In the genomic region with DNA sequence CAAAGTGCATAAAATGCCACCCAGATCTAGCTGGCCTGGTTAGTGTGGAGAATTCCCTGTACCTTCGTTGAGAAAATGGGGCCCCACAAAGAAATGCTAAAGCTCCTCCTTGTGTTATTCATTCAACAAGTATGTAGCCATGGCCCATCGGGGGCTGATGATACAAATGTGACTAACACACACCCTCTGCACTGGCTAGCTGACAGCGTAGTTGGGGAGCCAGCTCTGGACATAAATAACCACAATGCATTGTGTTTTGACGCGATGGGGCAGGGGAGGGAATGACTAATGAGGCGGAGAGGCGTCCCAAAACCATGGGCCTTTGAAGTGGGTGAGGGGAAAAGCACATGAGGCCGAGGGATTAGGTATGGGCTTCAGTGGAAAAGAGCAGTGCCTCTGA, we compare ENCODE assay signal across 14 cellular contexts. TPM values are rescaled to one million over a fixed set of nuclear protein-coding genes. Genes with fewer than 3 reads are reported as not detected.
DNase-seq lines count a peak whose midpoint lies in the region; ATAC-seq lines count a peak whose summit lies in the region.
"Had no signal": no experiment of that assay in that cellular context is flagged by ENCODE, and none has a peak within 500 bp of the region (broad histone marks: within the 10 kb centered on the region; RNA-seq: fewer than 3 reads in every experiment).

No MANE protein-coding gene starts in this region.

- H3K27ac ChIP-seq in right cardiac atrium (ENCODE audit: low read length), result no peak overlapping the region
- H3K27ac ChIP-seq: body of pancreas, psoas muscle, upper lobe of left lung had no signal

- DNase-seq in ELR (ENCODE audit: low read depth) (peak; percentile 96), RKO (ENCODE audit: low spot score) (peak; percentile 91), dermis blood vessel endothelial cell (peak; percentile 35), myocyte (ENCODE audit: low read depth) (peak; percentile 93), ureter (ENCODE audit: low spot score) (no peak), right cardiac atrium (no peak), DMS 273 (lab: John Stamatoyannopoulos, UW; ENCODE audit: unreplicated experiment) (no peak)
- no peak for DNase-seq in activated CD4-positive, alpha-beta T cell treated with anti-CD3 and anti-CD28 coated beads for 4 hours
- DNase-seq: activated CD8-positive, alpha-beta memory T cell treated with anti-CD3 and anti-CD28 coated beads, Interleukin-2, amount 50 U/mL, for 4 hours; DMS 273 treated with DMSO at 0.1 percent for 48 hours; NCI-H2029; upper lobe of left lung had no signal

- no peaks in the 10 kb centered on the region for H3K27me3 ChIP-seq in right cardiac atrium (ENCODE audit: control insufficient read depth, insufficient read depth)
- H3K27me3 ChIP-seq: body of pancreas, upper lobe of left lung had no signal

- no peaks in the 10 kb centered on the region for H3K4me1 ChIP-seq in right cardiac atrium (ENCODE audit: control insufficient read depth, insufficient read depth, low read length)
- H3K4me1 ChIP-seq: psoas muscle had no signal

- WGBS in right cardiac atrium, result 73% methylated on average over 8 of the region's 8 CpGs

- intact Hi-C loops in right cardiac atrium (cut with DNase I), result no loop called here

- ATAC-seq in right cardiac atrium, result no peak
- ATAC-seq: body of pancreas, psoas muscle had no signal

- H3K9me3 ChIP-seq in right cardiac atrium (ENCODE audit: control insufficient read depth, low read length), result no peaks in the 10 kb centered on the region
- H3K9me3 ChIP-seq: body of pancreas, psoas muscle, upper lobe of left lung had no signal

- no peak overlapping the region for H3K4me3 ChIP-seq in right cardiac atrium (ENCODE audit: low read length)
- H3K4me3 ChIP-seq: body of pancreas, psoas muscle, upper lobe of left lung had no signal

RNA-seq across cellular contexts. Expression of gene ASL, which starts 28.2 kb away (rescaled TPM):
- total RNA-seq in dermis blood vessel endothelial cell, result 82.4 and 96.9 TPM in 2 replicates
- 16.3 and 20.2 TPM in 2 replicates for total RNA-seq in myocyte
- 22.7 TPM for polyA plus RNA-seq in myocyte (2012)
- 50.4 TPM for total RNA-seq in ureter
- total RNA-seq in right cardiac atrium, result 10 to 100 TPM in 3 of 4 donors, 1 to 10 TPM in 1; 9.6 to 13.8 (median 11.2) TPM
- 11.2 TPM for polyA plus RNA-seq in right cardiac atrium

Comparison
In these comparisons a context has a peak if more than half of its experiments do, and no peak if none do; other contexts are left out.
1. DNase-seq: peak in ELR (single experiment), RKO (single experiment), dermis blood vessel endothelial cell (single experiment) and myocyte (single experiment); none in activated CD4-positive, alpha-beta T cell treated with anti-CD3 and anti-CD28 coated beads for 4 hours (0 of 2), ureter (single experiment), right cardiac atrium (0 of 3) and DMS 273 (single experiment).